Comparison of ENCODE assay signal across 1 cellular context in the genomic region with DNA sequence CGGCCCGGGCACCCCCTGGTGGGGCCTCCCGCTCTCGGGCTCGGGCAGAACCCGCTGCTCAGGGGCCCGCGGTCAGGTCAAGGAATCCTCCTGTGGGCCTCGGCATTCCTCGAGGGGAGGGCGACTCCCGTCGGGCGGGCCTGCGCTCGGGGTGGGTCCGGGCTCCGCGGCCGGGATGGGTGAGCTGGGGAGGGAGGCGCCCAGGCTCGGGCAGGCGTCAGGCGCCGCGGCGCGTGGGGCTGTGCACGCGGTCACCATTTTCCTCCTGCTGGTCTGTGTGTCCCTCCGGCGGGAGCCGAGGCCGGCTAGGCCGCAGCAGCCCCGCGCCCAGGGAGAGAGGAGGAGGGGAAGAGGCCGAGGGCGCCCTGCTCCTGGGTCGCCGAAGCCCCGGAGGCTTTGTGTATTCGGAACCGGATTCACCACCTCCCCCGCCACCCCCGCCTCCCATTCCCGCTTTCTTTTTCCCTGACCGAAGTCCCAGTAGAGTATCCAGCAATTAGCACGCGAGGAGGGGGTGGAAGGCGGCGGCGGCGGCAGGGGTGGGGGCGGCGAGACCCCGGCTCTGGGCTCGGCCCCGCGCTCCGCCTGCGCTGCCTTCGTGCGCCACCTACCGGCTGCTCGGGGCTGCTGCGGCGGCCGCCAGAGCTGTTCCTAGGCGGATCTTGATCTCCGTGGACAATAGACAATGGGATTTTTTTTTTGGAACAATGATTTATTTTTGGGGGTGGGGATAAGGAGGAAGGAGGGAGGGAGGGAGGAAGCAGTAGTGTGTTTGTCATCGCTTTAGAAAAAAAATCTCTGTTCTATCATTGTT.
TF ChIP-seq lines count a peak whose summit lies in the region.

No MANE protein-coding gene starts in this region.

TF ChIP-seq in HEK293, 187 proteins besides CTCF, POLR2A, EP300 and RAD21 (continued from another document and continues in another):
- TF ChIP-seq, protein P1, sequence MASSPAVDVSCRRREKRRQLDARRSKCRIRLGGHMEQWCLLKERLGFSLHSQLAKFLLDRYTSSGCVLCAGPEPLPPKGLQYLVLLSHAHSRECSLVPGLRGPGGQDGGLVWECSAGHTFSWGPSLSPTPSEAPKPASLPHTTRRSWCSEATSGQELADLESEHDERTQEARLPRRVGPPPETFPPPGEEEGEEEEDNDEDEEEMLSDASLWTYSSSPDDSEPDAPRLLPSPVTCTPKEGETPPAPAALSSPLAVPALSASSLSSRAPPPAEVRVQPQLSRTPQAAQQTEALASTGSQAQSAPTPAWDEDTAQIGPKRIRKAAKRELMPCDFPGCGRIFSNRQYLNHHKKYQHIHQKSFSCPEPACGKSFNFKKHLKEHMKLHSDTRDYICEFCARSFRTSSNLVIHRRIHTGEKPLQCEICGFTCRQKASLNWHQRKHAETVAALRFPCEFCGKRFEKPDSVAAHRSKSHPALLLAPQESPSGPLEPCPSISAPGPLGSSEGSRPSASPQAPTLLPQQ (tag by site-specific recombination; IDR thresholded peaks at IDR 0.05): peak; percentile 67
- TF ChIP-seq ZNF830 (tag by site-specific recombination; IDR thresholded peaks at IDR 0.05; ENCODE audit: low read depth) (no peak), ZNF274 (IDR thresholded peaks at IDR 0.05; ENCODE audit: low read length) (no peak), ZNF274 (tag by site-specific recombination; IDR thresholded peaks at IDR 0.05; ENCODE audit: borderline replicate concordance) (no peak), KLF16 (tag by site-specific recombination; IDR thresholded peaks at IDR 0.05) (no peak), ZNF239 (tag by site-specific recombination; IDR thresholded peaks at IDR 0.05) (no peak), ZNF560 (tag by site-specific recombination; IDR thresholded peaks at IDR 0.05; ENCODE audit: borderline replicate concordance) (no peak), ZNF311 (tag by site-specific recombination; IDR thresholded peaks at IDR 0.05; ENCODE audit: borderline replicate concordance) (no peak), ZNF138 (tag by site-specific recombination; IDR thresholded peaks at IDR 0.05; ENCODE audit: borderline replicate concordance) (no peak), ZNF529 (tag by site-specific recombination; IDR thresholded peaks at IDR 0.05; ENCODE audit: insufficient replicate concordance) (no peak), ZNF561 (tag by site-specific recombination; IDR thresholded peaks at IDR 0.05; ENCODE audit: borderline replicate concordance) (no peak), ZNF184 (tag by site-specific recombination; IDR thresholded peaks at IDR 0.05) (no peak), ZNF624 (tag by site-specific recombination; IDR thresholded peaks at IDR 0.05) (no peak), SCRT2 (tag by site-specific recombination; IDR thresholded peaks at IDR 0.05) (no peak), ZNF341 (tag by site-specific recombination; IDR thresholded peaks at IDR 0.05; ENCODE audit: low read depth) (no peak), SALL2 (tag by site-specific recombination; IDR thresholded peaks at IDR 0.05; ENCODE audit: borderline replicate concordance) (no peak), GLIS1 (tag by site-specific recombination; IDR thresholded peaks at IDR 0.05) (peak; percentile 62), OVOL3 (tag by site-specific recombination; IDR thresholded peaks at IDR 0.05) (no peak), SCRT1 (tag by site-specific recombination; IDR thresholded peaks at IDR 0.05; ENCODE audit: borderline replicate concordance) (no peak), ZNF324 (tag by site-specific recombination; IDR thresholded peaks at IDR 0.05) (no peak), ZNF501 (tag by site-specific recombination; IDR thresholded peaks at IDR 0.05) (no peak), ZNF112 (tag by site-specific recombination; IDR thresholded peaks at IDR 0.05) (no peak), ZNF133 (tag by site-specific recombination; IDR thresholded peaks at IDR 0.05) (no peak), PRDM6 (tag by site-specific recombination; IDR thresholded peaks at IDR 0.05) (no peak), ZNF121 (tag by site-specific recombination; IDR thresholded peaks at IDR 0.05) (no peak), ZNF791 (tag by site-specific recombination; IDR thresholded peaks at IDR 0.05) (no peak), FEZF1 (tag by site-specific recombination; IDR thresholded peaks at IDR 0.05) (no peak), ZEB2 (tag by site-specific recombination; IDR thresholded peaks at IDR 0.05) (no peak), ZNF248 (tag by site-specific recombination; IDR thresholded peaks at IDR 0.05) (no peak), ZNF658 (tag by site-specific recombination; IDR thresholded peaks at IDR 0.05) (no peak), ZNF48 (tag by site-specific recombination; IDR thresholded peaks at IDR 0.05) (no peak), ZNF354C (tag by site-specific recombination; IDR thresholded peaks at IDR 0.05; ENCODE audit: borderline replicate concordance, low read depth) (no peak), ZNF423 (tag by site-specific recombination; IDR thresholded peaks at IDR 0.05) (no peak), ZBTB48 (tag by site-specific recombination; IDR thresholded peaks at IDR 0.05) (peak; percentile 50), ATF2 (tag by site-specific recombination; IDR thresholded peaks at IDR 0.05; ENCODE audit: low read depth) (no peak), ZNF292 (tag by site-specific recombination; IDR thresholded peaks at IDR 0.05; ENCODE audit: borderline replicate concordance, low read depth) (no peak), ZNF677 (tag by site-specific recombination; IDR thresholded peaks at IDR 0.05) (no peak), ZNF555 (tag by site-specific recombination; conservative IDR thresholded peaks at IDR 0.05) (no peak), ZNF175 (tag by site-specific recombination; IDR thresholded peaks at IDR 0.05) (no peak), ZNF335 (tag by site-specific recombination; conservative IDR thresholded peaks at IDR 0.05) (peak; percentile 52), REPIN1 (tag by site-specific recombination; IDR thresholded peaks at IDR 0.05; ENCODE audit: low read depth) (no peak), ZXDB (tag by site-specific recombination; IDR thresholded peaks at IDR 0.05) (peak; percentile 62; the same call in 1 of the 2 replicates), KLF17 (tag by site-specific recombination; IDR thresholded peaks at IDR 0.05) (no peak), KLF10 (tag by site-specific recombination; IDR thresholded peaks at IDR 0.05) (no peak), ZBTB21 (tag by site-specific recombination; IDR thresholded peaks at IDR 0.05) (no peak), ZSCAN30 (tag by site-specific recombination; IDR thresholded peaks at IDR 0.05) (0 out of 2 replicates have a peak, but pooled peaks have one; percentile 18), YY1 (tag by site-specific recombination; IDR thresholded peaks at IDR 0.05) (peak; percentile 22; the same call in 1 of the 2 replicates), ZNF266 (tag by site-specific recombination; IDR thresholded peaks at IDR 0.05; ENCODE audit: low read depth) (no peak), ZNF146 (tag by site-specific recombination; IDR thresholded peaks at IDR 0.05) (no peak), ZNF174 (tag by site-specific recombination; IDR thresholded peaks at IDR 0.05) (no peak)
- TF ChIP-seq, protein P2, sequence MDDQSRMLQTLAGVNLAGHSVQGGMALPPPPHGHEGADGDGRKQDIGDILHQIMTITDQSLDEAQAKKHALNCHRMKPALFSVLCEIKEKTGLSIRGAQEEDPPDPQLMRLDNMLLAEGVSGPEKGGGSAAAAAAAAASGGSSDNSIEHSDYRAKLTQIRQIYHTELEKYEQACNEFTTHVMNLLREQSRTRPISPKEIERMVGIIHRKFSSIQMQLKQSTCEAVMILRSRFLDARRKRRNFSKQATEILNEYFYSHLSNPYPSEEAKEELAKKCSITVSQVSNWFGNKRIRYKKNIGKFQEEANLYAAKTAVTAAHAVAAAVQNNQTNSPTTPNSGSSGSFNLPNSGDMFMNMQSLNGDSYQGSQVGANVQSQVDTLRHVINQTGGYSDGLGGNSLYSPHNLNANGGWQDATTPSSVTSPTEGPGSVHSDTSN (CRISPR knock-in tag; IDR thresholded peaks at IDR 0.05): no peak
- TF ChIP-seq, protein P3, sequence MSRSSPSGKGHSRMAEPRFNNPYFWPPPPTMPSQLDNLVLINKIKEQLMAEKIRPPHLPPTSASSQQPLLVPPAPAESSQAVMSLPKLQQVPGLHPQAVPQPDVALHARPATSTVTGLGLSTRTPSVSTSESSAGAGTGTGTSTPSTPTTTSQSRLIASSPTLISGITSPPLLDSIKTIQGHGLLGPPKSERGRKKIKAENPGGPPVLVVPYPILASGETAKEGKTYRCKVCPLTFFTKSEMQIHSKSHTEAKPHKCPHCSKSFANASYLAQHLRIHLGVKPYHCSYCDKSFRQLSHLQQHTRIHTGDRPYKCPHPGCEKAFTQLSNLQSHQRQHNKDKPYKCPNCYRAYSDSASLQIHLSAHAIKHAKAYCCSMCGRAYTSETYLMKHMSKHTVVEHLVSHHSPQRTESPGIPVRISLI (tag by site-specific recombination; IDR thresholded peaks at IDR 0.05): no peak
- TF ChIP-seq, protein P4, sequence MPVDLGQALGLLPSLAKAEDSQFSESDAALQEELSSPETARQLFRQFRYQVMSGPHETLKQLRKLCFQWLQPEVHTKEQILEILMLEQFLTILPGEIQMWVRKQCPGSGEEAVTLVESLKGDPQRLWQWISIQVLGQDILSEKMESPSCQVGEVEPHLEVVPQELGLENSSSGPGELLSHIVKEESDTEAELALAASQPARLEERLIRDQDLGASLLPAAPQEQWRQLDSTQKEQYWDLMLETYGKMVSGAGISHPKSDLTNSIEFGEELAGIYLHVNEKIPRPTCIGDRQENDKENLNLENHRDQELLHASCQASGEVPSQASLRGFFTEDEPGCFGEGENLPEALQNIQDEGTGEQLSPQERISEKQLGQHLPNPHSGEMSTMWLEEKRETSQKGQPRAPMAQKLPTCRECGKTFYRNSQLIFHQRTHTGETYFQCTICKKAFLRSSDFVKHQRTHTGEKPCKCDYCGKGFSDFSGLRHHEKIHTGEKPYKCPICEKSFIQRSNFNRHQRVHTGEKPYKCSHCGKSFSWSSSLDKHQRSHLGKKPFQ (tag by site-specific recombination; IDR thresholded peaks at IDR 0.05): no peak
- TF ChIP-seq, protein P5, sequence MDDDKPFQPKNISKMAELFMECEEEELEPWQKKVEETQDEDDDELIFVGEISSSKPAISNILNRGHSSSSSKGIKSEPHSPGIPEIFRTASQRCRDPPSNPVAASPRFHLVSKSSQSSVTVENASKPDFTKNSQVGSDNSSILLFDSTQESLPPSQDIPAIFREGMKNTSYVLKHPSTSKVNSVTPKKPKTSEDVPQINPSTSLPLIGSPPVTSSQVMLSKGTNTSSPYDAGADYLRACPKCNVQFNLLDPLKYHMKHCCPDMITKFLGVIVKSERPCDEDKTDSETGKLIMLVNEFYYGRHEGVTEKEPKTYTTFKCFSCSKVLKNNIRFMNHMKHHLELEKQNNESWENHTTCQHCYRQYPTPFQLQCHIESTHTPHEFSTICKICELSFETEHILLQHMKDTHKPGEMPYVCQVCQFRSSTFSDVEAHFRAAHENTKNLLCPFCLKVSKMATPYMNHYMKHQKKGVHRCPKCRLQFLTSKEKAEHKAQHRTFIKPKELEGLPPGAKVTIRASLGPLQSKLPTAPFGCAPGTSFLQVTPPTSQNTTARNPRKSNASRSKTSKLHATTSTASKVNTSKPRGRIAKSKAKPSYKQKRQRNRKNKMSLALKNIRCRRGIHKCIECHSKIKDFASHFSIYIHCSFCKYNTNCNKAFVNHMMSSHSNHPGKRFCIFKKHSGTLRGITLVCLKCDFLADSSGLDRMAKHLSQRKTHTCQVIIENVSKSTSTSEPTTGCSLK (tag by site-specific recombination; IDR thresholded peaks at IDR 0.05): no peak
- TF ChIP-seq, protein P6, sequence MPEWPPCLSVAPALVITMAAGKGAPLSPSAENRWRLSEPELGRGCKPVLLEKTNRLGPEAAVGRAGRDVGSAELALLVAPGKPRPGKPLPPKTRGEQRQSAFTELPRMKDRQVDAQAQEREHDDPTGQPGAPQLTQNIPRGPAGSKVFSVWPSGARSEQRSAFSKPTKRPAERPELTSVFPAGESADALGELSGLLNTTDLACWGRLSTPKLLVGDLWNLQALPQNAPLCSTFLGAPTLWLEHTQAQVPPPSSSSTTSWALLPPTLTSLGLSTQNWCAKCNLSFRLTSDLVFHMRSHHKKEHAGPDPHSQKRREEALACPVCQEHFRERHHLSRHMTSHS (tag by site-specific recombination; IDR thresholded peaks at IDR 0.05): no peak
- TF ChIP-seq, protein P7, sequence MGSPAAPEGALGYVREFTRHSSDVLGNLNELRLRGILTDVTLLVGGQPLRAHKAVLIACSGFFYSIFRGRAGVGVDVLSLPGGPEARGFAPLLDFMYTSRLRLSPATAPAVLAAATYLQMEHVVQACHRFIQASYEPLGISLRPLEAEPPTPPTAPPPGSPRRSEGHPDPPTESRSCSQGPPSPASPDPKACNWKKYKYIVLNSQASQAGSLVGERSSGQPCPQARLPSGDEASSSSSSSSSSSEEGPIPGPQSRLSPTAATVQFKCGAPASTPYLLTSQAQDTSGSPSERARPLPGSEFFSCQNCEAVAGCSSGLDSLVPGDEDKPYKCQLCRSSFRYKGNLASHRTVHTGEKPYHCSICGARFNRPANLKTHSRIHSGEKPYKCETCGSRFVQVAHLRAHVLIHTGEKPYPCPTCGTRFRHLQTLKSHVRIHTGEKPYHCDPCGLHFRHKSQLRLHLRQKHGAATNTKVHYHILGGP (tag by site-specific recombination; IDR thresholded peaks at IDR 0.05): no peak
